In genomic region chr2:231900975-231901374, GRCh38 we compare ENCODE assay signal across 2 cellular contexts.
A peak's percentile ranks its signal among the peaks of the same experiment; 100 is the strongest.
TF ChIP-seq lines count a peak whose summit lies in the region.

No MANE protein-coding gene starts in this region.

TF ChIP-seq in GM23338, 12 proteins besides CTCF, POLR2A, EP300 and RAD21:
- TF ChIP-seq JUNB (IDR thresholded peaks at IDR 0.05; ENCODE audit: unreplicated experiment) (no peak), ZNF114 (CRISPR knock-in tag; IDR thresholded peaks at IDR 0.05) (no peak), CREB1 (CRISPR knock-in tag; IDR thresholded peaks at IDR 0.05; ENCODE audit: low read depth) (0 out of 2 replicates have a peak, but pooled peaks have one; percentile 25), ETS1 (IDR thresholded peaks at IDR 0.05) (no peak), EZH2 (IDR thresholded peaks at IDR 0.05; ENCODE audit: low read depth, unreplicated experiment) (no peak), ZNF331 (CRISPR knock-in tag; IDR thresholded peaks at IDR 0.05; ENCODE audit: low read depth) (no peak)

TF ChIP-seq in H1, 55 proteins besides CTCF, POLR2A, EP300 and RAD21:
- TF ChIP-seq HDAC2 (IDR thresholded peaks at IDR 0.05; ENCODE audit: borderline replicate concordance in 1 of 2, low read depth in 2 of 2, low read length in 2 of 2) (no peak), E2F6 (IDR thresholded peaks at IDR 0.05) (no peak), MAX (IDR thresholded peaks at IDR 0.05) (0 out of 2 replicates have a peak, but pooled peaks have one; percentile 12), USF2 (IDR thresholded peaks at IDR 0.05; ENCODE audit: low read length) (no peak), CHD7 (IDR thresholded peaks at IDR 0.05; ENCODE audit: insufficient replicate concordance, low read length) (no peak), CREB1 (IDR thresholded peaks at IDR 0.05) (peak; percentile 54; the same call in 1 of the 2 replicates), EZH2 (IDR thresholded peaks at IDR 0.05; ENCODE audit: low read depth, low read length, severe bottlenecking) (no peak), NANOG (IDR thresholded peaks at IDR 0.05; ENCODE audit: insufficient read depth, low read depth, low read length, poor library complexity, severe bottlenecking) (no peak), TAF7 (optimal IDR thresholded peaks at IDR 0.05; ENCODE audit: borderline replicate concordance, low read depth, low read length) (no peak)
